In the genomic region with DNA sequence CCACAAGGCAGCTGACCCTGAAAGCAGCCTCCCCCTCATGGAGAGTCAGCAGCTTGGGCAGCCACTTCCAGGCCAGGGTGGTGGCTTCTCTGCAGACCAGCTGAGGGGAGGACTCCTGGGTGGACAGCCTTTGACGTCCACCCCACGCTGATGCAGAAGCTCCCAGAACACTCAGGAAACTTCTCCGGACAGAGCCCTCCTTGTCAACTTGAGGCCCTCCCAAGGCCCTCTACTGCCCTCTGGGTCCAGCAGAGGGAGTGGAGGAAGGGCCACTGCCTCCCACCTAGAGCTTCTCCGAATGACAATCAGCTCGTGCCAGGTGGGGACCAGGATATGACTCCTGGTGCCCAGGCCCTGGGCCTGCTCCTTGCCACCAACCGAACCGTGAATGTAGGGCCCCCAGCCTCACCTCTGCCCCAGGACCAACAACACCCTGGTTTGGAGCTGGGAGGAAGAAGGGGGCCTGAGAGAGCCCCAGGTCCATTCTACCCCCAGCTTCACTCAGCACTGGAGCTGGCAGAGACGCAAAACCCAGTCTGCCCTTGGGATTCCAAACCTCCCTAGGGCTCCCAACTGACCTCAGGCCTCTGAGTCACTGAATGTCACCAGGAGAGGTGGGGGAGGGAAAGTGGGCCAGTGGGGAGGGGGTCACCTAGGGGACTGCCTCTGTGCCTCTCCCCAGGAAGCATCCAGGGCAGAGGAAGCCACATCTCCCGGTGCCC, we compare ENCODE assay signal across 14 cellular contexts. TPM values are rescaled to one million over a fixed set of nuclear protein-coding genes. Genes with fewer than 3 reads are reported as not detected.
DNase-seq lines count a peak whose midpoint lies in the region; ATAC-seq, FAIRE-seq and TF ChIP-seq lines count a peak whose summit lies in the region.
"Had no signal": no experiment of that assay in that cellular context is flagged by ENCODE, and none has a peak within 500 bp of the region (broad histone marks: within the 10 kb centered on the region; RNA-seq: fewer than 3 reads in every experiment).

No MANE protein-coding gene starts in this region.

- H3K27ac Mint-ChIP-seq in nephron progenitor cell, result no peak overlapping the region
- H3K27ac Mint-ChIP-seq: memory B cell had no signal

- H3K9me3 ChIP-seq in BLaER1 treated with 17β-estradiol and CSF1 and Interleukin-3, amounts not matched to agents 10 nM and 100 nM (replicated peaks in 1 of 11), result no peaks in the 10 kb centered on the region

- TF ChIP-seq CTCF in fibroblast of the aortic adventitia (IDR thresholded peaks at IDR 0.05; ENCODE audit: insufficient read depth, low read length) (peak; percentile 7), nephron progenitor cell (IDR thresholded peaks at IDR 0.05) (peak; percentile 42)

- H3K4me1 ChIP-seq in BLaER1 treated with 17β-estradiol and CSF1 and Interleukin-3, amounts not matched to agents 10 nM and 100 nM, result peaks cover 34 to 55% (median 46%) of the 10 kb centered on the region in 10 experiments

- no peaks in the 10 kb centered on the region for H3K36me3 Mint-ChIP-seq in nephron progenitor cell (ENCODE audit: low read depth)
- no peaks in the 10 kb centered on the region for H3K36me3 Mint-ChIP-seq in activated T-cell treated with anti-CD3 and anti-CD28 coated beads, Interleukin-2, amount 50 U/mL, for 4 hours (ENCODE audit: insufficient read depth)
- H3K36me3 Mint-ChIP-seq: CD4-positive, alpha-beta memory T cell; memory B cell had no signal

- no peak for TF ChIP-seq POLR2A in GM12891 (IDR thresholded peaks at IDR 0.05; ENCODE audit: low read depth, low read length)

- FAIRE-seq in GM12891 (lab: Jason Lieb, UNC), result no peak

- no peaks in the 10 kb centered on the region for H3K9me3 Mint-ChIP-seq in nephron progenitor cell
- no peaks in the 10 kb centered on the region for H3K9me3 Mint-ChIP-seq in activated T-cell treated with anti-CD3 and anti-CD28 coated beads, Interleukin-2, amount 50 U/mL, for 4 hours
- H3K9me3 Mint-ChIP-seq: CD4-positive, alpha-beta memory T cell; memory B cell had no signal

- no peaks in the 10 kb centered on the region for H4K20me1 ChIP-seq in BLaER1 treated with 17β-estradiol and CSF1 and Interleukin-3, amounts not matched to agents 10 nM and 100 nM

- ATAC-seq in GM21423 (IDR thresholded peaks at IDR 0.05; ENCODE audit: unreplicated experiment), result no peak
- no peak for ATAC-seq in activated T-cell treated with anti-CD3 and anti-CD28 coated beads, Interleukin-2, amount 50 U/mL, for 4 hours

- peak; percentile 20 for DNase-seq in NCI-H69 (lab: John Stamatoyannopoulos, UW)
- no peak for DNase-seq in fibroblast of the aortic adventitia (ENCODE audit: low read depth)
- no peak for DNase-seq in nephron progenitor cell
- DNase-seq in GM12891 (ENCODE audit: insufficient read length, low spot score), result no peak
- no peak for DNase-seq in activated T-cell treated with anti-CD3 and anti-CD28 coated beads, Interleukin-2, amount 50 U/mL, for 4 hours
- no peak for DNase-seq in GM19240 (ENCODE audit: insufficient read length, low spot score)
- DNase-seq: CD4-positive, alpha-beta memory T cell; glutamatergic neuron; NCI-H345 had no signal

- H3K27me3 Mint-ChIP-seq in nephron progenitor cell (ENCODE audit: low read depth, poor library complexity), result peaks cover 39% of the 10 kb centered on the region
- peaks cover 24% of the 10 kb centered on the region for H3K27me3 Mint-ChIP-seq in activated T-cell treated with anti-CD3 and anti-CD28 coated beads, Interleukin-2, amount 50 U/mL, for 4 hours (ENCODE audit: low read depth)

- no peak overlapping the region for H3K4me3 ChIP-seq in BLaER1 treated with 17β-estradiol and CSF1 and Interleukin-3, amounts not matched to agents 10 nM and 100 nM
- H3K4me3 ChIP-seq in fibroblast of the aortic adventitia (ENCODE audit: low read depth, low read length), result no peak overlapping the region

- H3K4me2 ChIP-seq in BLaER1 treated with 17β-estradiol and CSF1 and Interleukin-3, amounts not matched to agents 10 nM and 100 nM, result peak overlapping the region; percentile 65 to 93 (median 85)

- H3K4me3 Mint-ChIP-seq in nephron progenitor cell, result no peak overlapping the region
- H3K4me3 Mint-ChIP-seq in activated T-cell treated with anti-CD3 and anti-CD28 coated beads, Interleukin-2, amount 50 U/mL, for 4 hours, result no peak overlapping the region
- H3K4me3 Mint-ChIP-seq: CD4-positive, alpha-beta memory T cell; memory B cell had no signal

- H3K4me1 Mint-ChIP-seq in nephron progenitor cell, result peaks cover 30% of the 10 kb centered on the region
- no peaks in the 10 kb centered on the region for H3K4me1 Mint-ChIP-seq in activated T-cell treated with anti-CD3 and anti-CD28 coated beads, Interleukin-2, amount 50 U/mL, for 4 hours (ENCODE audit: low read depth)

- H3K27me3 ChIP-seq in BLaER1 treated with 17β-estradiol and CSF1 and Interleukin-3, amounts not matched to agents 10 nM and 100 nM, result peaks cover 11 to 25% (median 19%) of the 10 kb centered on the region in 11 experiments; a peak in 20 of 22 replicates

- H3K27ac ChIP-seq in BLaER1 treated with 17β-estradiol and CSF1 and Interleukin-3, amounts not matched to agents 10 nM and 100 nM, result peak overlapping the region in 9 of 11 experiments; percentile 32 to 67 (median 58); a peak in 18 of 22 replicates

- no peaks in the 10 kb centered on the region for H3K36me3 ChIP-seq in BLaER1 treated with 17β-estradiol and CSF1 and Interleukin-3, amounts not matched to agents 10 nM and 100 nM

- peak overlapping the region in 7 of 11 experiments; percentile 27 to 55 (median 47); a peak in 13 of 22 replicates for H3K9ac ChIP-seq in BLaER1 treated with 17β-estradiol and CSF1 and Interleukin-3, amounts not matched to agents 10 nM and 100 nM

TF ChIP-seq in GM12891, 5 proteins besides CTCF, POLR2A, EP300 and RAD21:
- TF ChIP-seq TAF1 (IDR thresholded peaks at IDR 0.05; ENCODE audit: low read depth, low read length), result no peak

RNA-seq across cellular contexts. Expression of a gene that starts 10.9 kb away (rescaled TPM):
- not detected in 2 replicates for total RNA-seq in fibroblast of the aortic adventitia (ENCODE audit: low replicate concordance)
- polyA plus RNA-seq in GM12891 (2012; ENCODE audit: low read depth, missing spikeins), result 0.37 TPM
- total RNA-seq in activated T-cell treated with anti-CD3 and anti-CD28 coated beads, Interleukin-2, amount 50 U/mL, for 4 hours, result not detected
- total RNA-seq: CD4-positive, alpha-beta memory T cell; renal cortical epithelial cell had no signal
- polyA plus RNA-seq: adipose tissue; CD4-positive, alpha-beta memory T cell had no signal

RNA-seq across cellular contexts. Expression of a gene that starts 21.5 kb away (rescaled TPM):
- not detected in 2 replicates for total RNA-seq in fibroblast of the aortic adventitia (ENCODE audit: low replicate concordance)
- 12.2 TPM for polyA plus RNA-seq in GM12891 (2012; ENCODE audit: low read depth, missing spikeins)
- total RNA-seq in activated T-cell treated with anti-CD3 and anti-CD28 coated beads, Interleukin-2, amount 50 U/mL, for 4 hours, result under 1 TPM in 1 of 3 donors, not detected in 2; 0.52 TPM
- polyA plus RNA-seq: CD4-positive, alpha-beta memory T cell had no signal

RNA-seq across cellular contexts. Expression of a gene that starts 43.9 kb away (rescaled TPM):
- not detected in 2 replicates for total RNA-seq in fibroblast of the aortic adventitia (ENCODE audit: low replicate concordance)
- 0.03 TPM for polyA plus RNA-seq in GM12891 (2012; ENCODE audit: low read depth, missing spikeins)
- under 1 TPM; 0.20 to 0.38 (median 0.21) TPM for total RNA-seq in activated T-cell treated with anti-CD3 and anti-CD28 coated beads, Interleukin-2, amount 50 U/mL, for 4 hours
- polyA plus RNA-seq: CD4-positive, alpha-beta memory T cell had no signal

RNA-seq across cellular contexts. Expression of a gene that starts 57.9 kb away (rescaled TPM):
- total RNA-seq in fibroblast of the aortic adventitia (ENCODE audit: low replicate concordance), result 46.2 and 65.2 TPM in 2 replicates
- 113 TPM for polyA plus RNA-seq in GM12891 (2012; ENCODE audit: low read depth, missing spikeins)
- total RNA-seq in activated T-cell treated with anti-CD3 and anti-CD28 coated beads, Interleukin-2, amount 50 U/mL, for 4 hours, result 10 to 100 TPM; 27.5 to 52.1 (median 51.0) TPM
